In the genomic region with DNA sequence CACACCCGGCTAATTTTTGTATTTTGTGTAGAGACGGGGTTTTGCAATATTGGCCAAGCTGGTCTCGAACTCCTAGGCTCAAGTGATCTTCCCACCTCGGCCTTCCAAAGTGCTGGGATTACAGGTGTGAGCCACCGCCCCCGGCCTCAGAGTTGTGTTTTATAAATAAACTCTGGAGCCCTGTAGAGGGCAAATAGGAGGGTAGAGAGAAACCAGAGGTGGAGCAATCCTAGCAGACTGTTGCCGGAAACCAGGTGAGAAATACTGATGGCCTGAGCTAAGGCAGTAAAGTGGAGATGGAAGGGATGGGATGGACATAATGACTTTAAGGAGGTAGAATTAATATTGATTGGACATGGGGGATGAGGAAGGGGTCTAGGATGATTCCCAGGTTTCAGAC, we compare ENCODE assay signal across 24 cellular contexts.
"Had no signal": no experiment of that assay in that cellular context is flagged by ENCODE, and none has a peak within 500 bp of the region (broad histone marks: within the 10 kb centered on the region; RNA-seq: fewer than 3 reads in every experiment).

No MANE protein-coding gene starts in this region.

- H3K4me3 Mint-ChIP-seq: naive thymus-derived CD4-positive, alpha-beta T cell; natural killer cell treated with Interleukin-12 subunit alpha and Interleukin-12 subunit beta and Interleukin-15 and Interleukin-18, amount 100 ng/mL, for 72 hours; stimulated activated effector memory CD8-positive, alpha-beta T cell treated with anti-CD3 and anti-CD28 coated beads, Interleukin-12 subunit alpha, Interleukin-12 subunit beta, amount 100 ng/mL, for 72 hours; stimulated activated naive CD8-positive, alpha-beta T cell treated with anti-CD3 and anti-CD28 coated beads, Interleukin-15, Interleukin-2, amounts not matched to agents 100 ng/mL and 50 ng/mL, for 24 hours; type B pancreatic cell had no signal

- H3K27me3 ChIP-seq: left lung, ovary, sigmoid colon, spleen, tibial nerve, vagina had no signal

- FAIRE-seq: keratinocyte, small intestine had no signal

- H3K4me3 ChIP-seq: left lung, lung, mucosa of descending colon, ovary, sigmoid colon, spleen, tibial nerve, vagina had no signal

- H3K4me1 ChIP-seq: tibial nerve, vagina had no signal

- H3K9me3 ChIP-seq: ovary, sigmoid colon, vagina had no signal

- DNase-seq: hippocampal formation; kidney glomerular epithelial cell; left cardiac atrium; left lung; midbrain; mucosa of descending colon; naive thymus-derived CD4-positive, alpha-beta T cell; ovary; retina; right cardiac atrium; sigmoid colon; small intestine; spleen; stimulated activated CD4-positive, alpha-beta T cell treated with anti-CD3 and anti-CD28 coated beads, Interleukin-4, amount 100 ng/mL, for 24 hours; stimulated activated naive CD4-positive, alpha-beta T cell had no signal

- H3K36me3 ChIP-seq: left lung, ovary, sigmoid colon, spleen, tibial nerve, vagina had no signal

- H3K36me3 Mint-ChIP-seq: natural killer cell treated with Interleukin-12 subunit alpha and Interleukin-12 subunit beta and Interleukin-15 and Interleukin-18, amount 100 ng/mL, for 72 hours; stimulated activated effector memory CD8-positive, alpha-beta T cell treated with anti-CD3 and anti-CD28 coated beads, Interleukin-12 subunit alpha, Interleukin-12 subunit beta, amount 100 ng/mL, for 72 hours had no signal

- ATAC-seq: left cardiac atrium; left lung; mucosa of descending colon; naive thymus-derived CD4-positive, alpha-beta T cell; natural killer cell treated with Interleukin-12 subunit alpha and Interleukin-12 subunit beta and Interleukin-15 and Interleukin-18, amount 100 ng/mL, for 72 hours; right cardiac atrium; stimulated activated effector memory CD8-positive, alpha-beta T cell treated with anti-CD3 and anti-CD28 coated beads, Interleukin-12 subunit alpha, Interleukin-12 subunit beta, amount 100 ng/mL, for 72 hours had no signal

- H3K27ac ChIP-seq: left lung, ovary, sigmoid colon, spleen, tibial nerve, vagina had no signal

- H3K27me3 Mint-ChIP-seq: progenitor cell of endocrine pancreas; stimulated activated naive CD8-positive, alpha-beta T cell treated with anti-CD3 and anti-CD28 coated beads, Interleukin-15, Interleukin-2, amounts not matched to agents 100 ng/mL and 50 ng/mL, for 24 hours; type B pancreatic cell had no signal

- H3K27ac Mint-ChIP-seq: naive thymus-derived CD4-positive, alpha-beta T cell; natural killer cell treated with Interleukin-12 subunit alpha and Interleukin-12 subunit beta and Interleukin-15 and Interleukin-18, amount 100 ng/mL, for 72 hours; progenitor cell of endocrine pancreas; stimulated activated effector memory CD8-positive, alpha-beta T cell treated with anti-CD3 and anti-CD28 coated beads, Interleukin-12 subunit alpha, Interleukin-12 subunit beta, amount 100 ng/mL, for 72 hours; stimulated activated naive CD8-positive, alpha-beta T cell treated with anti-CD3 and anti-CD28 coated beads, Interleukin-15, Interleukin-2, amounts not matched to agents 100 ng/mL and 50 ng/mL, for 24 hours; type B pancreatic cell had no signal

- H3K9me3 Mint-ChIP-seq: natural killer cell treated with Interleukin-12 subunit alpha and Interleukin-12 subunit beta and Interleukin-15 and Interleukin-18, amount 100 ng/mL, for 72 hours; stimulated activated effector memory CD8-positive, alpha-beta T cell treated with anti-CD3 and anti-CD28 coated beads, Interleukin-12 subunit alpha, Interleukin-12 subunit beta, amount 100 ng/mL, for 72 hours; stimulated activated naive CD8-positive, alpha-beta T cell treated with anti-CD3 and anti-CD28 coated beads, Interleukin-15, Interleukin-2, amounts not matched to agents 100 ng/mL and 50 ng/mL, for 24 hours had no signal
